8 cellular contexts compared by ENCODE assay signal in genomic region chr6:31441368-31442267, GRCh38. TPM values are rescaled to one million over a fixed set of nuclear protein-coding genes. Genes with fewer than 3 reads are reported as not detected.
DNase-seq lines count a peak whose midpoint lies in the region; ATAC-seq and TF ChIP-seq lines count a peak whose summit lies in the region.

No MANE protein-coding gene starts in this region.

- WGBS in trophoblast cell (ENCODE audit: extremely low coverage, insufficient coverage, insufficient read length): no CpG with 5 or more reads among the region's 28 CpGs

- DNase-seq in CD4-positive, alpha-beta T cell: peak in 7 of 10 experiments; percentile 7 to 94 (median 81)
- DNase-seq in H4 (ENCODE audit: low spot score): peak; percentile 46
- peak; percentile 77 for DNase-seq in RWPE1 (ENCODE audit: low spot score)
- peak; percentile 80 for DNase-seq in activated gamma-delta T cell treated with anti-CD3 and anti-CD28 coated beads, Interleukin-2, amount 50 U/mL, for 16 hours (ENCODE audit: low read depth)
- peak; percentile 96 for DNase-seq in Right ventricle myocardium inferior (ENCODE audit: missing footprints)
- peak; percentile 27 to 47 for DNase-seq in trophoblast cell
- DNase-seq in vagina (ENCODE audit: extremely low spot score in 2 of 2): peak; percentile 85 to 87
- no peak for DNase-seq in NCI-H1694 (lab: John Stamatoyannopoulos, UW)

- CTCF ChIA-PET in CD4-positive, alpha-beta T cell (lab: Charles Lee): interaction anchor here (0.6 to 2.7 kb wide), 11 partner anchors 10 to 1858 kb away, joined by 3 to 27 read pairs (median 5); no protein-coding TSS in a partner anchor
- CTCF ChIA-PET in RWPE1 (lab: Yijun Ruan, JAX): interaction anchor here (0.6 to 1.6 kb wide), 12 partner anchors 10 to 278 kb away, joined by 3 to 19 read pairs (median 4); partner anchors contain the start of gene MICA

- H2BK5ac ChIP-seq in trophoblast cell (ENCODE audit: low read depth, low read length, poor library complexity): no peak overlapping the region

- H3K4me3 ChIP-seq in trophoblast cell (ENCODE audit: low read depth, low read length) (no peak overlapping the region), vagina (peak overlapping the region in 1 of 2 donors; percentile 37)

- no peaks in the 10 kb centered on the region for H3K9me3 Mint-ChIP-seq in CD4-positive, alpha-beta T cell

- no peak overlapping the region for H4K8ac ChIP-seq in trophoblast cell (ENCODE audit: low read depth, low read length)

- H3K79me2 ChIP-seq in trophoblast cell (ENCODE audit: control insufficient read depth, insufficient read depth, low read length, poor library complexity): no peaks in the 10 kb centered on the region

- H2BK12ac ChIP-seq in trophoblast cell (ENCODE audit: low read length): no peak overlapping the region

- no peak for TF ChIP-seq POLR2A in vagina (IDR thresholded peaks at IDR 0.05)

- intact Hi-C loops in CD4-positive, alpha-beta T cell (cut with DNase I, micrococcal nuclease): loop anchor here (1.0 kb wide), 3 partner anchors 22 to 44 kb away; no protein-coding TSS in a partner anchor
- intact Hi-C loops in Right ventricle myocardium inferior (cut with DNase I): loop anchor here (1.0 kb wide), 1 partner anchor 42 kb away; no protein-coding TSS in a partner anchor
- intact Hi-C loops in vagina (cut with DNase I): loop anchor here (5.0 kb wide), 1 partner anchor 39 kb away; the partner anchor contains the start of gene MICA

- no peak overlapping the region for H3K18ac ChIP-seq in trophoblast cell (ENCODE audit: low read length)

- no peak overlapping the region for H3K9ac ChIP-seq in trophoblast cell (ENCODE audit: low read length)

- H3K36me3 Mint-ChIP-seq in CD4-positive, alpha-beta T cell (ENCODE audit: low read depth): no peaks in the 10 kb centered on the region

- peak; percentile 95 for ATAC-seq in CD4-positive, alpha-beta T cell (ENCODE audit: poor library complexity)
- ATAC-seq in Right ventricle myocardium inferior: peak; percentile 96

- no peak overlapping the region for H3K4me3 Mint-ChIP-seq in CD4-positive, alpha-beta T cell

- H3K4me1 ChIP-seq in trophoblast cell (ENCODE audit: control insufficient read depth in 1 of 2, insufficient read depth in 2 of 2, low read length in 2 of 2): no peaks in the 10 kb centered on the region
- H3K4me1 ChIP-seq in vagina: no peaks in the 10 kb centered on the region

- peaks cover 7% of the 10 kb centered on the region for H3K27me3 ChIP-seq in CD4-positive, alpha-beta T cell (ENCODE audit: control insufficient read depth, insufficient read depth, low read length)
- no peaks in the 10 kb centered on the region for H3K27me3 ChIP-seq in trophoblast cell (ENCODE audit: insufficient read depth, low read length)
- H3K27me3 ChIP-seq in vagina: no peaks in the 10 kb centered on the region

- no peak overlapping the region for H2AK5ac ChIP-seq in trophoblast cell (ENCODE audit: low read length)

- no peaks in the 10 kb centered on the region for H3K4me1 Mint-ChIP-seq in CD4-positive, alpha-beta T cell (ENCODE audit: low read depth)

- H3K79me1 ChIP-seq in trophoblast cell (ENCODE audit: low read length): no peaks in the 10 kb centered on the region

- peaks cover 13% of the 10 kb centered on the region for H3K9me3 ChIP-seq in CD4-positive, alpha-beta T cell (ENCODE audit: control insufficient read depth, low read length)
- peaks cover 2% of the 10 kb centered on the region for H3K9me3 ChIP-seq in trophoblast cell (ENCODE audit: insufficient read depth, low read depth, low read length)
- no peaks in the 10 kb centered on the region for H3K9me3 ChIP-seq in vagina

- POLR2A ChIA-PET in CD4-positive, alpha-beta T cell (lab: Charles Lee): interaction anchor here (1.6 to 2.0 kb wide), 2 partner anchors 40 to 43 kb away, joined by 5 to 17 read pairs; no protein-coding TSS in a partner anchor
- POLR2A ChIA-PET in RWPE1 (lab: Yijun Ruan, JAX; ENCODE audit: low non-redundant PET): no interaction called here

- H3K27me3 Mint-ChIP-seq in CD4-positive, alpha-beta T cell: peaks cover 65% of the 10 kb centered on the region

- no peak overlapping the region for H3K27ac Mint-ChIP-seq in CD4-positive, alpha-beta T cell

- no peak overlapping the region for H4K12ac ChIP-seq in trophoblast cell (ENCODE audit: low read depth, low read length)

- no peak overlapping the region for H2BK120ac ChIP-seq in trophoblast cell (ENCODE audit: insufficient read depth, low read length, poor library complexity)

- TF ChIP-seq CTCF in CD4-positive, alpha-beta T cell (IDR thresholded peaks at IDR 0.05): peak; percentile 83
- TF ChIP-seq CTCF in RWPE1 (conservative IDR thresholded peaks at IDR 0.05; ENCODE audit: low read depth) (peak; percentile 86), vagina (IDR thresholded peaks at IDR 0.05) (peak; percentile 61 to 87 (median 79))

- H3K4ac ChIP-seq in trophoblast cell (ENCODE audit: low read depth, low read length): no peak overlapping the region

- no peak overlapping the region for H3K27ac ChIP-seq in CD4-positive, alpha-beta T cell (ENCODE audit: low read depth, low read length)
- H3K27ac ChIP-seq in RWPE1: no peak overlapping the region
- H3K27ac ChIP-seq in trophoblast cell (ENCODE audit: low read depth, low read length): no peak overlapping the region
- H3K27ac ChIP-seq in vagina: no peak overlapping the region

- H3K36me3 ChIP-seq in trophoblast cell (ENCODE audit: control insufficient read depth in 1 of 2, insufficient read depth in 2 of 2, low read length in 2 of 2): no peaks in the 10 kb centered on the region
- no peaks in the 10 kb centered on the region for H3K36me3 ChIP-seq in vagina

- H3K14ac ChIP-seq in trophoblast cell (ENCODE audit: low read length): no peak overlapping the region

- H3K4me2 ChIP-seq in trophoblast cell (ENCODE audit: low read length): no peak overlapping the region

- H3K23ac ChIP-seq in trophoblast cell (ENCODE audit: low read length): no peak overlapping the region

- H2AFZ ChIP-seq in trophoblast cell (ENCODE audit: insufficient read depth, low read length, poor library complexity): no peak overlapping the region

- H4K91ac ChIP-seq in trophoblast cell (ENCODE audit: low read depth, low read length): no peak overlapping the region

RNA-seq across cellular contexts. Expression of gene MICA, which starts 38.2 kb away (rescaled TPM):
- total RNA-seq in CD4-positive, alpha-beta T cell: 10 to 100 TPM; 10.6 to 14.0 TPM
- total RNA-seq in H4 (2014; rRNA removed; shearing (Covaris generic)): 65.8 and 75.4 TPM in 2 replicates
- total RNA-seq in Right ventricle myocardium inferior: 8.3 TPM
- 11.7 and 13.0 TPM in 2 replicates for polyA plus RNA-seq in trophoblast cell (2013)
- 19.9 TPM for total RNA-seq in vagina

RNA-seq across cellular contexts. Expression of gene MICB, which starts 56.3 kb away (rescaled TPM):
- 10 to 100 TPM; 14.3 to 14.7 TPM for total RNA-seq in CD4-positive, alpha-beta T cell
- 12.2 and 14.5 TPM in 2 replicates for total RNA-seq in H4 (2014; rRNA removed; shearing (Covaris generic))
- total RNA-seq in Right ventricle myocardium inferior: 1.5 TPM
- 1.3 and 1.6 TPM in 2 replicates for polyA plus RNA-seq in trophoblast cell (2013)
- total RNA-seq in vagina: 3.2 TPM
